1 cellular context compared by ENCODE assay signal in the genomic region with DNA sequence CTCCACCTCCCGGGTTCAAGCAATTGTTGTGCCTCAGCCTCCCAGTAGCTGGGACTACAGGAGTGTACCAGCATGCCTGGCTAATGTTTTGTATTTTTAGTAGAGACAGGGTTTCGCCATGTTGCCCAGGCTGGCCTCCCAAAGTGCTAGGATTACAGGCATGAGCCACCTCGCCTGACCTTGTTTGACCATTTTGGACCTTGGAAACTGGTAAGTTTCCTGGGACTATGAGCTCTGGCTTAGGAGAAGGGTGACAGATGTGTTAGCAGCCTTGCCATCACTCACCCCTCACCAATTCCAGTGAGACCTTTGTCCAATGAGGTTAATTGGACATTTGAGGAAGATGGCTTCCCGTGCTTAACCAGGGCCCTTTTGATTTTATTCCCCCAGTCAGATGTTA.
TF ChIP-seq lines count a peak whose summit lies in the region.

No MANE protein-coding gene starts in this region.

TF ChIP-seq in HepG2, 621 proteins besides CTCF, POLR2A, EP300 and RAD21 (continued from another document and continues in another):
- no peak for TF ChIP-seq TAF1 (CRISPR knock-in tag; IDR thresholded peaks at IDR 0.05)
- TF ChIP-seq ZNF225 (CRISPR knock-in tag; IDR thresholded peaks at IDR 0.05): no peak
- TF ChIP-seq WIZ (CRISPR knock-in tag; IDR thresholded peaks at IDR 0.05): no peak
- TF ChIP-seq HMGXB4 (CRISPR knock-in tag; IDR thresholded peaks at IDR 0.05; ENCODE audit: borderline replicate concordance in 1 of 2, low read depth in 1 of 2): 0 out of 4 replicates have a peak, but pooled peaks of 1 of the 2 experiments have one; percentile 1
- TF ChIP-seq, protein P1, sequence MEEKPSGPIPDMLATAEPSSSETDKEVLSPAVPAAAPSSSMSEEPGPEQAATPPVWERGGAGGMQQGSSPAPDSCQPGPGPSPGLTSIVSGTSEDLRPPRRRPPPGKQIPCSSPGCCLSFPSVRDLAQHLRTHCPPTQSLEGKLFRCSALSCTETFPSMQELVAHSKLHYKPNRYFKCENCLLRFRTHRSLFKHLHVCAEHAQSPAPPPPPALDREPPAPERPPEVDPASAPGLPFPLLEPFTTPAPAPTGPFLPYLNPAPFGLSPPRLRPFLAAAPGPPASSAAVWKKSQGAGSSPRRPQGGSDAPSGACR (CRISPR knock-in tag; IDR thresholded peaks at IDR 0.05): no peak
- no peak for TF ChIP-seq RFX1 (IDR thresholded peaks at IDR 0.05)
- no peak for TF ChIP-seq RBM22 (optimal IDR thresholded peaks at IDR 0.05; ENCODE audit: low read length)
- no peak for TF ChIP-seq RAD51 (IDR thresholded peaks at IDR 0.05; ENCODE audit: borderline replicate concordance)
- TF ChIP-seq JUND (CRISPR knock-in tag; IDR thresholded peaks at IDR 0.05): no peak
- TF ChIP-seq, protein P2, sequence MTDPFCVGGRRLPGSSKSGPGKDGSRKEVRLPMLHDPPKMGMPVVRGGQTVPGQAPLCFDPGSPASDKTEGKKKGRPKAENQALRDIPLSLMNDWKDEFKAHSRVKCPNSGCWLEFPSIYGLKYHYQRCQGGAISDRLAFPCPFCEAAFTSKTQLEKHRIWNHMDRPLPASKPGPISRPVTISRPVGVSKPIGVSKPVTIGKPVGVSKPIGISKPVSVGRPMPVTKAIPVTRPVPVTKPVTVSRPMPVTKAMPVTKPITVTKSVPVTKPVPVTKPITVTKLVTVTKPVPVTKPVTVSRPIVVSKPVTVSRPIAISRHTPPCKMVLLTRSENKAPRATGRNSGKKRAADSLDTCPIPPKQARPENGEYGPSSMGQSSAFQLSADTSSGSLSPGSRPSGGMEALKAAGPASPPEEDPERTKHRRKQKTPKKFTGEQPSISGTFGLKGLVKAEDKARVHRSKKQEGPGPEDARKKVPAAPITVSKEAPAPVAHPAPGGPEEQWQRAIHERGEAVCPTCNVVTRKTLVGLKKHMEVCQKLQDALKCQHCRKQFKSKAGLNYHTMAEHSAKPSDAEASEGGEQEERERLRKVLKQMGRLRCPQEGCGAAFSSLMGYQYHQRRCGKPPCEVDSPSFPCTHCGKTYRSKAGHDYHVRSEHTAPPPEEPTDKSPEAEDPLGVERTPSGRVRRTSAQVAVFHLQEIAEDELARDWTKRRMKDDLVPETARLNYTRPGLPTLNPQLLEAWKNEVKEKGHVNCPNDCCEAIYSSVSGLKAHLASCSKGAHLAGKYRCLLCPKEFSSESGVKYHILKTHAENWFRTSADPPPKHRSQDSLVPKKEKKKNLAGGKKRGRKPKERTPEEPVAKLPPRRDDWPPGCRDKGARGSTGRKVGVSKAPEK (CRISPR knock-in tag; IDR thresholded peaks at IDR 0.05; ENCODE audit: borderline replicate concordance): no peak
- no peak for TF ChIP-seq CREB3 (CRISPR knock-in tag; IDR thresholded peaks at IDR 0.05)
- no peak for TF ChIP-seq CBX1 (IDR thresholded peaks at IDR 0.05; ENCODE audit: low read depth)
- no peak for TF ChIP-seq RARG (CRISPR knock-in tag; IDR thresholded peaks at IDR 0.05; ENCODE audit: low read depth)
- TF ChIP-seq HNRNPH1 (optimal IDR thresholded peaks at IDR 0.05; ENCODE audit: low read depth, low read length): no peak
- TF ChIP-seq HBP1 (CRISPR knock-in tag; IDR thresholded peaks at IDR 0.05; ENCODE audit: low read depth): no peak
- no peak for TF ChIP-seq KLF12 (CRISPR knock-in tag; IDR thresholded peaks at IDR 0.05; ENCODE audit: borderline replicate concordance)
- no peak for TF ChIP-seq ELF4 (CRISPR knock-in tag; IDR thresholded peaks at IDR 0.05; ENCODE audit: borderline replicate concordance)
- no peak for TF ChIP-seq ZNF501 (CRISPR knock-in tag; IDR thresholded peaks at IDR 0.05)
- no peak for TF ChIP-seq ZNF792 (CRISPR knock-in tag; IDR thresholded peaks at IDR 0.05)
- TF ChIP-seq MYNN (CRISPR knock-in tag; IDR thresholded peaks at IDR 0.05; ENCODE audit: low read depth): no peak
- TF ChIP-seq, protein P3, sequence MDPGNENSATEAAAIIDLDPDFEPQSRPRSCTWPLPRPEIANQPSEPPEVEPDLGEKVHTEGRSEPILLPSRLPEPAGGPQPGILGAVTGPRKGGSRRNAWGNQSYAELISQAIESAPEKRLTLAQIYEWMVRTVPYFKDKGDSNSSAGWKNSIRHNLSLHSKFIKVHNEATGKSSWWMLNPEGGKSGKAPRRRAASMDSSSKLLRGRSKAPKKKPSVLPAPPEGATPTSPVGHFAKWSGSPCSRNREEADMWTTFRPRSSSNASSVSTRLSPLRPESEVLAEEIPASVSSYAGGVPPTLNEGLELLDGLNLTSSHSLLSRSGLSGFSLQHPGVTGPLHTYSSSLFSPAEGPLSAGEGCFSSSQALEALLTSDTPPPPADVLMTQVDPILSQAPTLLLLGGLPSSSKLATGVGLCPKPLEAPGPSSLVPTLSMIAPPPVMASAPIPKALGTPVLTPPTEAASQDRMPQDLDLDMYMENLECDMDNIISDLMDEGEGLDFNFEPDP (CRISPR knock-in tag; conservative IDR thresholded peaks at IDR 0.05): no peak
- TF ChIP-seq SRSF1 (optimal IDR thresholded peaks at IDR 0.05; ENCODE audit: low read depth, low read length): no peak
- no peak for TF ChIP-seq AKNA (CRISPR knock-in tag; IDR thresholded peaks at IDR 0.05; ENCODE audit: borderline replicate concordance)
- TF ChIP-seq, protein P4, sequence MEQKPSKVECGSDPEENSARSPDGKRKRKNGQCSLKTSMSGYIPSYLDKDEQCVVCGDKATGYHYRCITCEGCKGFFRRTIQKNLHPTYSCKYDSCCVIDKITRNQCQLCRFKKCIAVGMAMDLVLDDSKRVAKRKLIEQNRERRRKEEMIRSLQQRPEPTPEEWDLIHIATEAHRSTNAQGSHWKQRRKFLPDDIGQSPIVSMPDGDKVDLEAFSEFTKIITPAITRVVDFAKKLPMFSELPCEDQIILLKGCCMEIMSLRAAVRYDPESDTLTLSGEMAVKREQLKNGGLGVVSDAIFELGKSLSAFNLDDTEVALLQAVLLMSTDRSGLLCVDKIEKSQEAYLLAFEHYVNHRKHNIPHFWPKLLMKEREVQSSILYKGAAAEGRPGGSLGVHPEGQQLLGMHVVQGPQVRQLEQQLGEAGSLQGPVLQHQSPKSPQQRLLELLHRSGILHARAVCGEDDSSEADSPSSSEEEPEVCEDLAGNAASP (CRISPR knock-in tag; IDR thresholded peaks at IDR 0.05; ENCODE audit: borderline replicate concordance): peak; percentile 92; the same call in 1 of the 2 replicates
- TF ChIP-seq ZKSCAN8 (CRISPR knock-in tag; IDR thresholded peaks at IDR 0.05; ENCODE audit: borderline replicate concordance): no peak
- TF ChIP-seq, protein P5, sequence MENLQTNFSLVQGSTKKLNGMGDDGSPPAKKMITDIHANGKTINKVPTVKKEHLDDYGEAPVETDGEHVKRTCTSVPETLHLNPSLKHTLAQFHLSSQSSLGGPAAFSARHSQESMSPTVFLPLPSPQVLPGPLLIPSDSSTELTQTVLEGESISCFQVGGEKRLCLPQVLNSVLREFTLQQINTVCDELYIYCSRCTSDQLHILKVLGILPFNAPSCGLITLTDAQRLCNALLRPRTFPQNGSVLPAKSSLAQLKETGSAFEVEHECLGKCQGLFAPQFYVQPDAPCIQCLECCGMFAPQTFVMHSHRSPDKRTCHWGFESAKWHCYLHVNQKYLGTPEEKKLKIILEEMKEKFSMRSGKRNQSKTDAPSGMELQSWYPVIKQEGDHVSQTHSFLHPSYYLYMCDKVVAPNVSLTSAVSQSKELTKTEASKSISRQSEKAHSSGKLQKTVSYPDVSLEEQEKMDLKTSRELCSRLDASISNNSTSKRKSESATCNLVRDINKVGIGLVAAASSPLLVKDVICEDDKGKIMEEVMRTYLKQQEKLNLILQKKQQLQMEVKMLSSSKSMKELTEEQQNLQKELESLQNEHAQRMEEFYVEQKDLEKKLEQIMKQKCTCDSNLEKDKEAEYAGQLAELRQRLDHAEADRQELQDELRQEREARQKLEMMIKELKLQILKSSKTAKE (CRISPR knock-in tag; IDR thresholded peaks at IDR 0.05; ENCODE audit: borderline replicate concordance): no peak
- no peak for TF ChIP-seq MTERF4 (CRISPR knock-in tag; IDR thresholded peaks at IDR 0.05)
- no peak for TF ChIP-seq IKZF4 (CRISPR knock-in tag; IDR thresholded peaks at IDR 0.05; ENCODE audit: borderline replicate concordance, low read depth, not compliant biosample characterization)
- no peak for TF ChIP-seq UBTF (CRISPR knock-in tag; IDR thresholded peaks at IDR 0.05)
